27 cellular contexts compared by ENCODE assay signal in the genomic region with DNA sequence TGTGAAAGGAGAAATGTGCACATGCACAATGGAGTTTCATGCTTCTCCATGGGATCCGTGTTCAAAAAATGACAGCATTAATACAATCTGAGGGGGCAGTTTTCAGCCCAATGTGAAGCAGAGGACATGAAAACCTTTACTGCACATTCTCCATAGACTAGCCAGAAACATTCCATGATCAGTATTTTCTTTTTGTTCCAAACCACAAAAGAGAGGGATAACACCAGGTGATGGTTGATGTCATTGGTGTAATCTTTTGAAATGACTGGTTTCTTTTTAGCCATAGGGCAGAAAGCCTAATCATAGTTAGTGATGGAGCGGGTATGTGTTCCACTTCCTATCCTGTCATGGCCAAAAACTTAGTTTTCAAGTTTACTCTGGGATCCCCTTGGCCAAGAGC. TPM values are rescaled to one million over a fixed set of nuclear protein-coding genes. Genes with fewer than 3 reads are reported as not detected.
DNase-seq lines count a peak whose midpoint lies in the region; ATAC-seq, FAIRE-seq and TF ChIP-seq lines count a peak whose summit lies in the region.
"Had no signal": no experiment of that assay in that cellular context is flagged by ENCODE, and none has a peak within 500 bp of the region (broad histone marks: within the 10 kb centered on the region; RNA-seq: fewer than 3 reads in every experiment).

No MANE protein-coding gene starts in this region.

- POLR2A ChIA-PET in HepG2 (lab: Yijun Ruan, JAX) = interaction anchor here (1.8 to 2.1 kb wide), 3 partner anchors 12 to 104 kb away, joined by 4 to 21 read pairs (median 15); no protein-coding TSS in a partner anchor

- H3K4me2 ChIP-seq in HepG2 (ENCODE audit: low read depth, low read length) (no peak overlapping the region), hepatocyte (no peak overlapping the region)
- H3K4me2 ChIP-seq: neural progenitor cell had no signal

- FAIRE-seq in HepG2 (lab: Jason Lieb, UNC) = no peak
- FAIRE-seq: islet of Langerhans had no signal

- TF ChIP-seq CTCF in HepG2 (CRISPR knock-in tag; IDR thresholded peaks at IDR 0.05) (no peak), right lobe of liver (IDR thresholded peaks at IDR 0.05) (no peak), astrocyte of the spinal cord (IDR thresholded peaks at IDR 0.05; ENCODE audit: low read depth, low read length) (no peak), hepatocyte (IDR thresholded peaks at IDR 0.05; ENCODE audit: poor library complexity) (no peak), vagina (IDR thresholded peaks at IDR 0.05) (no peak)

- WGBS in HepG2 (ENCODE audit: low lambda C conversion rate) = 98% methylated on average over 2 of the region's 2 CpGs
- 81% methylated on average over 2 of the region's 2 CpGs for WGBS in right lobe of liver (ENCODE audit: insufficient coverage, low coverage, low lambda C conversion rate, missing lambda C conversion rate)
- WGBS in hepatocyte (ENCODE audit: low lambda C conversion rate, missing lambda C conversion rate) = 94% methylated on average over 2 of the region's 2 CpGs

- intact Hi-C loops in HepG2 (cut with micrococcal nuclease; ENCODE audit: unreplicated experiment) (loop anchor here (2.0 kb wide), 2 partner anchors 61 to 105 kb away; no protein-coding TSS in a partner anchor), right lobe of liver (cut with DNase I) (no loop called here), vagina (cut with DNase I) (no loop called here)

- in situ Hi-C loops in HepG2 (cut with HindIII; ENCODE audit: extremely low pct_ligation_motif_present, low pct_unique_long_range_greater_than_20kb) (no loop called here), astrocyte of the spinal cord (cut with HindIII; ENCODE audit: low sequenced_read_pairs) (no loop called here)

- H3K36me3 ChIP-seq in HepG2 (replicated peaks in 1 of 2; ENCODE audit: control insufficient read depth in 1 of 2, insufficient read depth in 2 of 2, low read length in 2 of 2) (no peaks in the 10 kb centered on the region; a peak in 1 of 5 replicates), right lobe of liver (no peaks in the 10 kb centered on the region), hepatocyte (replicated peaks; ENCODE audit: insufficient read depth, low read depth) (no peaks in the 10 kb centered on the region), vagina (no peaks in the 10 kb centered on the region)
- H3K36me3 ChIP-seq: BE2C, lower lobe of right lung, neural progenitor cell, prostate gland, thyroid gland had no signal

- no peaks in the 10 kb centered on the region for H4K20me1 ChIP-seq in HepG2 (ENCODE audit: insufficient read depth, low read length)
- no peaks in the 10 kb centered on the region for H4K20me1 ChIP-seq in hepatocyte (ENCODE audit: insufficient read depth, poor library complexity, severe bottlenecking)

- DNase-seq in HepG2 (ENCODE audit: low spot score) = no peak
- no peak for DNase-seq in right lobe of liver
- peak; percentile 27 for DNase-seq in astrocyte of the spinal cord (ENCODE audit: low read depth, low spot score)
- no peak for DNase-seq in hepatocyte (ENCODE audit: low spot score)
- no peak for DNase-seq in vagina (ENCODE audit: extremely low spot score in 2 of 2)
- DNase-seq in stimulated activated CD4-positive, alpha-beta T cell treated with anti-CD3 and anti-CD28 coated beads, Interleukin-15, amount 100 ng/mL, for 24 hours = no peak
- no peak for DNase-seq in NCI-H1105 (lab: John Stamatoyannopoulos, UW)
- no peak for DNase-seq in central memory CD4-positive, alpha-beta T cell
- DNase-seq: activated CD4-positive, alpha-beta memory T cell treated with anti-CD3 and anti-CD28 coated beads, Interleukin-2, amount 10 ng/mL, durations not matched to agents 7 days and 5 days; activated naive CD4-positive, alpha-beta T cell; activated T-cell treated with anti-CD3 and anti-CD28 coated beads for 4 hours; BE2C; COR-L47; DND-41; GOT3; hypothalamus; KBM-7; lower lobe of right lung; NCI-H1694 treated with DMSO at 0.1 percent for 48 hours; Right ventricle myocardium superior; stimulated activated CD4-positive, alpha-beta T cell treated with anti-CD3 and anti-CD28 coated beads, Interleukin-4, amount 100 ng/mL, for 24 hours; thyroid gland had no signal

- H3K4me1 ChIP-seq in HepG2 (ENCODE audit: insufficient read depth, low read length) = peaks cover 74% of the 10 kb centered on the region
- H3K4me1 ChIP-seq in right lobe of liver = peaks cover 0 to 48% (median 15%) of the 10 kb centered on the region in 4 donors
- H3K4me1 ChIP-seq in hepatocyte (ENCODE audit: insufficient read depth) = peaks cover 12% of the 10 kb centered on the region
- H3K4me1 ChIP-seq in vagina = peaks cover 33% of the 10 kb centered on the region
- H3K4me1 ChIP-seq: BE2C, neural progenitor cell, prostate gland had no signal

- H3K27me3 ChIP-seq in HepG2 (ENCODE audit: control insufficient read depth in 1 of 2, insufficient read depth in 2 of 2, low read length in 2 of 2) (no peaks in the 10 kb centered on the region), right lobe of liver (no peaks in the 10 kb centered on the region), hepatocyte (no peaks in the 10 kb centered on the region), vagina (no peaks in the 10 kb centered on the region)
- H3K27me3 ChIP-seq: BE2C, neural progenitor cell, thyroid gland had no signal

- TF ChIP-seq POLR2A in HepG2 (IDR thresholded peaks at IDR 0.05; ENCODE audit: insufficient read depth in 1 of 2, low read depth in 2 of 2, low read length in 2 of 2) = no peak
- no peak for TF ChIP-seq POLR2A in right lobe of liver (IDR thresholded peaks at IDR 0.05)
- TF ChIP-seq POLR2A in vagina (IDR thresholded peaks at IDR 0.05) = no peak

- peak overlapping the region; percentile 57 for H3K27ac ChIP-seq in HepG2 (ENCODE audit: extremely low read length, insufficient read depth, low read length)
- H3K27ac ChIP-seq in right lobe of liver = peak overlapping the region in 1 of 3 donors; percentile 78
- peak overlapping the region; percentile 80 for H3K27ac ChIP-seq in hepatocyte
- peak overlapping the region; percentile 74 for H3K27ac ChIP-seq in vagina
- H3K27ac ChIP-seq: 22Rv1, neural progenitor cell, thyroid gland had no signal

- no peak overlapping the region for H3K9ac ChIP-seq in HepG2 (ENCODE audit: insufficient read depth, low read depth, low read length)
- H3K9ac ChIP-seq: neural progenitor cell had no signal

- no peak for TF ChIP-seq RAD21 in HepG2 (CRISPR knock-in tag; IDR thresholded peaks at IDR 0.05)

- H2AFZ ChIP-seq in HepG2 (ENCODE audit: low read length) (no peak overlapping the region), hepatocyte (no peak overlapping the region)
- H2AFZ ChIP-seq: neural progenitor cell had no signal

- H3K79me2 ChIP-seq in HepG2 (ENCODE audit: insufficient read depth, low read length) = peaks cover 23% of the 10 kb centered on the region
- no peaks in the 10 kb centered on the region for H3K79me2 ChIP-seq in hepatocyte

- BruUV-seq in HepG2 (replicated peaks; lab: Mats Ljungman, UMichigan) = no TSS peak

- no peaks in the 10 kb centered on the region for H3K9me2 ChIP-seq in hepatocyte (replicated peaks; ENCODE audit: insufficient read depth)

- no peaks in the 10 kb centered on the region for H3K9me3 ChIP-seq in HepG2 (ENCODE audit: low read length)
- no peaks in the 10 kb centered on the region for H3K9me3 ChIP-seq in right lobe of liver
- H3K9me3 ChIP-seq in hepatocyte (ENCODE audit: low read depth) = no peaks in the 10 kb centered on the region
- no peaks in the 10 kb centered on the region for H3K9me3 ChIP-seq in vagina
- H3K9me3 ChIP-seq: BE2C, lower lobe of right lung, prostate gland, thyroid gland had no signal

- CTCF ChIA-PET in HepG2 (lab: Yijun Ruan, JAX; ENCODE audit: low intra/inter-chr PET ratio, low total read pairs) = no interaction called here

- ATAC-seq in HepG2 = no peak
- ATAC-seq in right lobe of liver = no peak
- ATAC-seq: activated CD4-positive, CD25-positive, alpha-beta regulatory T cell treated with anti-CD3 and anti-CD28 coated beads, Interleukin-2, amount 50 U/mL, for 24 hours; lower lobe of right lung had no signal

- TF ChIP-seq EP300 in HepG2 (IDR thresholded peaks at IDR 0.05; ENCODE audit: low read depth in 2 of 2, low read length in 2 of 2) (no peak), HepG2 (CRISPR knock-in tag; IDR thresholded peaks at IDR 0.05; ENCODE audit: borderline replicate concordance) (no peak)

- no peak overlapping the region for H3K4me3 ChIP-seq in HepG2 (replicated peaks in 1 of 3; ENCODE audit: insufficient read depth in 1 of 3, low read depth in 2 of 3, low read length in 3 of 3)
- H3K4me3 ChIP-seq in right lobe of liver = no peak overlapping the region
- no peak overlapping the region for H3K4me3 ChIP-seq in astrocyte of the spinal cord (ENCODE audit: low read depth, low read length)
- H3K4me3 ChIP-seq in hepatocyte = no peak overlapping the region
- H3K4me3 ChIP-seq in vagina = no peak overlapping the region
- H3K4me3 ChIP-seq: lower lobe of right lung, neural progenitor cell, prostate gland, thyroid gland had no signal

RNA-seq across cellular contexts. Expression of gene KYNU, which starts 1.8 kb away (rescaled TPM):
- 68.6 and 98.2 TPM in 2 replicates for total RNA-seq in HepG2 (2016; rRNA removed; fragmentation: Illumina TruSeq; extraction: Trizol)
- total RNA-seq in HepG2 (2016; cell fraction: cytosol; rRNA removed; fragmentation: Illumina TruSeq; extraction: Trizol; ENCODE audit: low read depth) = 11.5 and 14.9 TPM in 2 replicates
- 70.0 and 103 TPM in 2 replicates for total RNA-seq in HepG2 (2016; cell fraction: insoluble cytoplasmic fraction; rRNA removed; fragmentation: Illumina TruSeq; extraction: Trizol)
- total RNA-seq in HepG2 (2016; cell fraction: membrane; rRNA removed; fragmentation: Illumina TruSeq; extraction: Trizol) = 26.4 and 34.0 TPM in 2 replicates
- total RNA-seq in HepG2 (2016; cell fraction: nucleus; rRNA removed; fragmentation: Illumina TruSeq; extraction: Trizol) = 60.4 and 62.1 TPM in 2 replicates
- 13.7 and 21.9 TPM in 2 replicates for polyA plus RNA-seq in HepG2 (2011; rRNA removed)
- polyA plus RNA-seq in HepG2 (2011; cell fraction: cytosol; rRNA removed) = 11.5 and 15.4 TPM in 2 replicates
- 4.5 and 5.2 TPM in 2 replicates for polyA plus RNA-seq in HepG2 (2011; cell fraction: nucleus; rRNA removed)
- 31.0 and 46.5 TPM in 2 replicates for polyA plus RNA-seq in HepG2 (2012)
- polyA plus RNA-seq in HepG2 (2016; cell fraction: cytosol; fragmentation: Illumina TruSeq; extraction: Trizol; ENCODE audit: low read depth) = 10.7 and 10.8 TPM in 2 replicates
- 71.6 and 79.6 TPM in 2 replicates for polyA plus RNA-seq in HepG2 (2016; cell fraction: insoluble cytoplasmic fraction; fragmentation: Illumina TruSeq; extraction: Trizol; ENCODE audit: low read depth)
- polyA plus RNA-seq in HepG2 (2016; cell fraction: membrane; fragmentation: Illumina TruSeq; extraction: Trizol; ENCODE audit: low read depth) = 15.4 and 19.8 TPM in 2 replicates
- polyA plus RNA-seq in HepG2 (2016; cell fraction: nucleus; fragmentation: Illumina TruSeq; extraction: Trizol; ENCODE audit: insufficient read depth, low read depth) = 27.3 and 28.7 TPM in 2 replicates
- 7.0 and 141 TPM in 2 replicates for polyA minus RNA-seq in HepG2 (2011; rRNA and poly(A)+ RNA removed; ENCODE audit: low replicate concordance)
- polyA minus RNA-seq in HepG2 (2011; cell fraction: cytosol; rRNA and poly(A)+ RNA removed) = 13.4 and 17.7 TPM in 2 replicates
- 98.0 and 107 TPM in 2 replicates for polyA minus RNA-seq in HepG2 (2011; cell fraction: nucleus; rRNA and poly(A)+ RNA removed)
- total RNA-seq in right lobe of liver = 10 to 100 TPM; 37.0 to 47.5 (median 40.7) TPM
- 13.1 and 13.8 TPM in 2 replicates for total RNA-seq in hepatocyte
- 7.6 and 9.4 TPM in 2 replicates for polyA plus RNA-seq in hepatocyte
- 3.7 TPM for total RNA-seq in vagina
- total RNA-seq: activated CD4-positive, alpha-beta memory T cell treated with anti-CD3 and anti-CD28 coated beads, Interleukin-2, amount 10 ng/mL, durations not matched to agents 7 days and 5 days had no signal
